Comparison of ENCODE assay signal across 2 cellular contexts in the genomic region with DNA sequence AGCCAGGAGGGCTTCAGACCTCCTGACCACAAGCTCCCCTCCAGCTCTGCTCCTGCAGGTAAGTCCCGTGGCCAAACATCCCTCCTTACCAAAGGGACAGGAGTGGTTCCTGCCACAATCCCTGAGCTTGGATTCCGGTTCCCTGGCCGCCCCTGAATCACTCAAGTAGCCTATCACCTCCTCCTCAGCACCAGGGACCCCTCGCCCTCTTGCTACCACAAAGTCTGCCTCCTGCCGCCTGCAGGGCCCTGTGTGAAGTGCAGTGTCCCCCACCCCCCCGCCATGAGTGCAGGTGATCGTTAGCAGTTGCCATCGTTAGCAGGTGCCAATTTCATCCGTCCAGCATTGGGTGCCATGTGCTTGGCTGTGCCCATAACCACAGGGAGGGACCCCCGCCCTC.
TF ChIP-seq lines count a peak whose summit lies in the region.

No MANE protein-coding gene starts in this region.

TF ChIP-seq in SK-N-SH, 30 proteins besides CTCF, POLR2A, EP300 and RAD21:
- TF ChIP-seq, protein P1, sequence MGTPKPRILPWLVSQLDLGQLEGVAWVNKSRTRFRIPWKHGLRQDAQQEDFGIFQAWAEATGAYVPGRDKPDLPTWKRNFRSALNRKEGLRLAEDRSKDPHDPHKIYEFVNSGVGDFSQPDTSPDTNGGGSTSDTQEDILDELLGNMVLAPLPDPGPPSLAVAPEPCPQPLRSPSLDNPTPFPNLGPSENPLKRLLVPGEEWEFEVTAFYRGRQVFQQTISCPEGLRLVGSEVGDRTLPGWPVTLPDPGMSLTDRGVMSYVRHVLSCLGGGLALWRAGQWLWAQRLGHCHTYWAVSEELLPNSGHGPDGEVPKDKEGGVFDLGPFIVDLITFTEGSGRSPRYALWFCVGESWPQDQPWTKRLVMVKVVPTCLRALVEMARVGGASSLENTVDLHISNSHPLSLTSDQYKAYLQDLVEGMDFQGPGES (IDR thresholded peaks at IDR 0.05; ENCODE audit: low read depth, low read length): no peak
- no peak for TF ChIP-seq FOSL2 (IDR thresholded peaks at IDR 0.05; ENCODE audit: borderline replicate concordance, low read depth)
- no peak for TF ChIP-seq SIN3A (IDR thresholded peaks at IDR 0.05; ENCODE audit: borderline replicate concordance, low read depth, low read length)
- TF ChIP-seq RCOR1 (IDR thresholded peaks at IDR 0.05; ENCODE audit: low read length): no peak
- TF ChIP-seq RXRA (IDR thresholded peaks at IDR 0.05; ENCODE audit: borderline replicate concordance, low read depth): no peak
- TF ChIP-seq, protein P2, sequence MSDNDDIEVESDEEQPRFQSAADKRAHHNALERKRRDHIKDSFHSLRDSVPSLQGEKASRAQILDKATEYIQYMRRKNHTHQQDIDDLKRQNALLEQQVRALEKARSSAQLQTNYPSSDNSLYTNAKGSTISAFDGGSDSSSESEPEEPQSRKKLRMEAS (IDR thresholded peaks at IDR 0.05; ENCODE audit: low read depth): no peak
- no peak for TF ChIP-seq TAF1 (IDR thresholded peaks at IDR 0.05; ENCODE audit: borderline replicate concordance, low read depth, low read length)
- no peak for TF ChIP-seq CHD2 (IDR thresholded peaks at IDR 0.05; ENCODE audit: low read length, partially characterized antibody)
- TF ChIP-seq NFIC (IDR thresholded peaks at IDR 0.05; ENCODE audit: borderline replicate concordance): no peak
- TF ChIP-seq, protein P3, sequence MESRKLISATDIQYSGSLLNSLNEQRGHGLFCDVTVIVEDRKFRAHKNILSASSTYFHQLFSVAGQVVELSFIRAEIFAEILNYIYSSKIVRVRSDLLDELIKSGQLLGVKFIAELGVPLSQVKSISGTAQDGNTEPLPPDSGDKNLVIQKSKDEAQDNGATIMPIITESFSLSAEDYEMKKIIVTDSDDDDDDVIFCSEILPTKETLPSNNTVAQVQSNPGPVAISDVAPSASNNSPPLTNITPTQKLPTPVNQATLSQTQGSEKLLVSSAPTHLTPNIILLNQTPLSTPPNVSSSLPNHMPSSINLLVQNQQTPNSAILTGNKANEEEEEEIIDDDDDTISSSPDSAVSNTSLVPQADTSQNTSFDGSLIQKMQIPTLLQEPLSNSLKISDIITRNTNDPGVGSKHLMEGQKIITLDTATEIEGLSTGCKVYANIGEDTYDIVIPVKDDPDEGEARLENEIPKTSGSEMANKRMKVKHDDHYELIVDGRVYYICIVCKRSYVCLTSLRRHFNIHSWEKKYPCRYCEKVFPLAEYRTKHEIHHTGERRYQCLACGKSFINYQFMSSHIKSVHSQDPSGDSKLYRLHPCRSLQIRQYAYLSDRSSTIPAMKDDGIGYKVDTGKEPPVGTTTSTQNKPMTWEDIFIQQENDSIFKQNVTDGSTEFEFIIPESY (IDR thresholded peaks at IDR 0.05; ENCODE audit: borderline replicate concordance, low read depth): no peak
- TF ChIP-seq GABPA (IDR thresholded peaks at IDR 0.05; ENCODE audit: low read depth): no peak
- TF ChIP-seq TCF12 (IDR thresholded peaks at IDR 0.05): no peak
- TF ChIP-seq JUND (IDR thresholded peaks at IDR 0.05): no peak
- TF ChIP-seq, protein P4, sequence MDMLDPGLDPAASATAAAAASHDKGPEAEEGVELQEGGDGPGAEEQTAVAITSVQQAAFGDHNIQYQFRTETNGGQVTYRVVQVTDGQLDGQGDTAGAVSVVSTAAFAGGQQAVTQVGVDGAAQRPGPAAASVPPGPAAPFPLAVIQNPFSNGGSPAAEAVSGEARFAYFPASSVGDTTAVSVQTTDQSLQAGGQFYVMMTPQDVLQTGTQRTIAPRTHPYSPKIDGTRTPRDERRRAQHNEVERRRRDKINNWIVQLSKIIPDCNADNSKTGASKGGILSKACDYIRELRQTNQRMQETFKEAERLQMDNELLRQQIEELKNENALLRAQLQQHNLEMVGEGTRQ (IDR thresholded peaks at IDR 0.05; ENCODE audit: borderline replicate concordance, low read depth, low read length): no peak
- TF ChIP-seq NRF1 (IDR thresholded peaks at IDR 0.05; ENCODE audit: low read depth, low read length): no peak
- no peak for TF ChIP-seq MXI1 (IDR thresholded peaks at IDR 0.05; ENCODE audit: low read depth, low read length)
- TF ChIP-seq GATA2 (CRISPR knock-in tag; IDR thresholded peaks at IDR 0.05): no peak
- TF ChIP-seq MEF2A (IDR thresholded peaks at IDR 0.05; ENCODE audit: borderline replicate concordance, low read depth): no peak
- no peak for TF ChIP-seq SMC3 (IDR thresholded peaks at IDR 0.05; ENCODE audit: low read depth, low read length)
- TF ChIP-seq, protein P5, sequence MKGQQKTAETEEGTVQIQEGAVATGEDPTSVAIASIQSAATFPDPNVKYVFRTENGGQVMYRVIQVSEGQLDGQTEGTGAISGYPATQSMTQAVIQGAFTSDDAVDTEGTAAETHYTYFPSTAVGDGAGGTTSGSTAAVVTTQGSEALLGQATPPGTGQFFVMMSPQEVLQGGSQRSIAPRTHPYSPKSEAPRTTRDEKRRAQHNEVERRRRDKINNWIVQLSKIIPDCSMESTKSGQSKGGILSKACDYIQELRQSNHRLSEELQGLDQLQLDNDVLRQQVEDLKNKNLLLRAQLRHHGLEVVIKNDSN (IDR thresholded peaks at IDR 0.05; ENCODE audit: borderline replicate concordance, low read depth): no peak

TF ChIP-seq in SK-N-SH treated with all-trans-retinoic acid at 6 μM for 48 hours, 23 proteins besides CTCF, POLR2A, EP300 and RAD21 (continued from another document):
- TF ChIP-seq, protein P6, sequence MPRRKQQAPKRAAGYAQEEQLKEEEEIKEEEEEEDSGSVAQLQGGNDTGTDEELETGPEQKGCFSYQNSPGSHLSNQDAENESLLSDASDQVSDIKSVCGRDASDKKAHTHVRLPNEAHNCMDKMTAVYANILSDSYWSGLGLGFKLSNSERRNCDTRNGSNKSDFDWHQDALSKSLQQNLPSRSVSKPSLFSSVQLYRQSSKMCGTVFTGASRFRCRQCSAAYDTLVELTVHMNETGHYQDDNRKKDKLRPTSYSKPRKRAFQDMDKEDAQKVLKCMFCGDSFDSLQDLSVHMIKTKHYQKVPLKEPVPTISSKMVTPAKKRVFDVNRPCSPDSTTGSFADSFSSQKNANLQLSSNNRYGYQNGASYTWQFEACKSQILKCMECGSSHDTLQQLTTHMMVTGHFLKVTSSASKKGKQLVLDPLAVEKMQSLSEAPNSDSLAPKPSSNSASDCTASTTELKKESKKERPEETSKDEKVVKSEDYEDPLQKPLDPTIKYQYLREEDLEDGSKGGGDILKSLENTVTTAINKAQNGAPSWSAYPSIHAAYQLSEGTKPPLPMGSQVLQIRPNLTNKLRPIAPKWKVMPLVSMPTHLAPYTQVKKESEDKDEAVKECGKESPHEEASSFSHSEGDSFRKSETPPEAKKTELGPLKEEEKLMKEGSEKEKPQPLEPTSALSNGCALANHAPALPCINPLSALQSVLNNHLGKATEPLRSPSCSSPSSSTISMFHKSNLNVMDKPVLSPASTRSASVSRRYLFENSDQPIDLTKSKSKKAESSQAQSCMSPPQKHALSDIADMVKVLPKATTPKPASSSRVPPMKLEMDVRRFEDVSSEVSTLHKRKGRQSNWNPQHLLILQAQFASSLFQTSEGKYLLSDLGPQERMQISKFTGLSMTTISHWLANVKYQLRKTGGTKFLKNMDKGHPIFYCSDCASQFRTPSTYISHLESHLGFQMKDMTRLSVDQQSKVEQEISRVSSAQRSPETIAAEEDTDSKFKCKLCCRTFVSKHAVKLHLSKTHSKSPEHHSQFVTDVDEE (CRISPR knock-in tag; IDR thresholded peaks at IDR 0.05): no peak
- TF ChIP-seq OSR1 (CRISPR knock-in tag; IDR thresholded peaks at IDR 0.05) (no peak), ZC3H10 (CRISPR knock-in tag; IDR thresholded peaks at IDR 0.05) (no peak), GLIS3 (CRISPR knock-in tag; IDR thresholded peaks at IDR 0.05) (no peak), TCF4 (CRISPR knock-in tag; IDR thresholded peaks at IDR 0.05; ENCODE audit: borderline replicate concordance) (no peak), ARNTL (CRISPR knock-in tag; IDR thresholded peaks at IDR 0.05; ENCODE audit: borderline replicate concordance, low read depth) (no peak), RARB (CRISPR knock-in tag; IDR thresholded peaks at IDR 0.05) (no peak), ZFP30 (CRISPR knock-in tag; IDR thresholded peaks at IDR 0.05) (no peak), ISL1 (CRISPR knock-in tag; IDR thresholded peaks at IDR 0.05) (no peak), TOX (CRISPR knock-in tag; IDR thresholded peaks at IDR 0.05; ENCODE audit: borderline replicate concordance) (no peak), PPARA (CRISPR knock-in tag; IDR thresholded peaks at IDR 0.05; ENCODE audit: borderline replicate concordance) (no peak), ZNF8 (CRISPR knock-in tag; IDR thresholded peaks at IDR 0.05) (no peak), SNAI2 (CRISPR knock-in tag; IDR thresholded peaks at IDR 0.05) (no peak)
- TF ChIP-seq, protein P7, sequence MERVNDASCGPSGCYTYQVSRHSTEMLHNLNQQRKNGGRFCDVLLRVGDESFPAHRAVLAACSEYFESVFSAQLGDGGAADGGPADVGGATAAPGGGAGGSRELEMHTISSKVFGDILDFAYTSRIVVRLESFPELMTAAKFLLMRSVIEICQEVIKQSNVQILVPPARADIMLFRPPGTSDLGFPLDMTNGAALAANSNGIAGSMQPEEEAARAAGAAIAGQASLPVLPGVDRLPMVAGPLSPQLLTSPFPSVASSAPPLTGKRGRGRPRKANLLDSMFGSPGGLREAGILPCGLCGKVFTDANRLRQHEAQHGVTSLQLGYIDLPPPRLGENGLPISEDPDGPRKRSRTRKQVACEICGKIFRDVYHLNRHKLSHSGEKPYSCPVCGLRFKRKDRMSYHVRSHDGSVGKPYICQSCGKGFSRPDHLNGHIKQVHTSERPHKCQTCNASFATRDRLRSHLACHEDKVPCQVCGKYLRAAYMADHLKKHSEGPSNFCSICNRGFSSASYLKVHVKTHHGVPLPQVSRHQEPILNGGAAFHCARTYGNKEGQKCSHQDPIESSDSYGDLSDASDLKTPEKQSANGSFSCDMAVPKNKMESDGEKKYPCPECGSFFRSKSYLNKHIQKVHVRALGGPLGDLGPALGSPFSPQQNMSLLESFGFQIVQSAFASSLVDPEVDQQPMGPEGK (CRISPR knock-in tag; IDR thresholded peaks at IDR 0.05; ENCODE audit: borderline replicate concordance): no peak
- TF ChIP-seq, protein P8, sequence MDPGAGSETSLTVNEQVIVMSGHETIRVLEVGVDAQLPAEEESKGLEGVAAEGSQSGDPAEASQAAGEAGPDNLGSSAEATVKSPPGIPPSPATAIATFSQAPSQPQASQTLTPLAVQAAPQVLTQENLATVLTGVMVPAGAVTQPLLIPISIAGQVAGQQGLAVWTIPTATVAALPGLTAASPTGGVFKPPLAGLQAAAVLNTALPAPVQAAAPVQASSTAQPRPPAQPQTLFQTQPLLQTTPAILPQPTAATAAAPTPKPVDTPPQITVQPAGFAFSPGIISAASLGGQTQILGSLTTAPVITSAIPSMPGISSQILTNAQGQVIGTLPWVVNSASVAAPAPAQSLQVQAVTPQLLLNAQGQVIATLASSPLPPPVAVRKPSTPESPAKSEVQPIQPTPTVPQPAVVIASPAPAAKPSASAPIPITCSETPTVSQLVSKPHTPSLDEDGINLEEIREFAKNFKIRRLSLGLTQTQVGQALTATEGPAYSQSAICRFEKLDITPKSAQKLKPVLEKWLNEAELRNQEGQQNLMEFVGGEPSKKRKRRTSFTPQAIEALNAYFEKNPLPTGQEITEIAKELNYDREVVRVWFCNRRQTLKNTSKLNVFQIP (CRISPR knock-in tag; IDR thresholded peaks at IDR 0.05; ENCODE audit: borderline replicate concordance, low read depth): no peak
- TF ChIP-seq, protein P9, sequence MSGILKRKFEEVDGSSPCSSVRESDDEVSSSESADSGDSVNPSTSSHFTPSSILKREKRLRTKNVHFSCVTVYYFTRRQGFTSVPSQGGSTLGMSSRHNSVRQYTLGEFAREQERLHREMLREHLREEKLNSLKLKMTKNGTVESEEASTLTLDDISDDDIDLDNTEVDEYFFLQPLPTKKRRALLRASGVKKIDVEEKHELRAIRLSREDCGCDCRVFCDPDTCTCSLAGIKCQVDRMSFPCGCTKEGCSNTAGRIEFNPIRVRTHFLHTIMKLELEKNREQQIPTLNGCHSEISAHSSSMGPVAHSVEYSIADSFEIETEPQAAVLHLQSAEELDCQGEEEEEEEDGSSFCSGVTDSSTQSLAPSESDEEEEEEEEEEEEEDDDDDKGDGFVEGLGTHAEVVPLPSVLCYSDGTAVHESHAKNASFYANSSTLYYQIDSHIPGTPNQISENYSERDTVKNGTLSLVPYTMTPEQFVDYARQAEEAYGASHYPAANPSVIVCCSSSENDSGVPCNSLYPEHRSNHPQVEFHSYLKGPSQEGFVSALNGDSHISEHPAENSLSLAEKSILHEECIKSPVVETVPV (CRISPR knock-in tag; IDR thresholded peaks at IDR 0.05): no peak
- TF ChIP-seq, protein P10, sequence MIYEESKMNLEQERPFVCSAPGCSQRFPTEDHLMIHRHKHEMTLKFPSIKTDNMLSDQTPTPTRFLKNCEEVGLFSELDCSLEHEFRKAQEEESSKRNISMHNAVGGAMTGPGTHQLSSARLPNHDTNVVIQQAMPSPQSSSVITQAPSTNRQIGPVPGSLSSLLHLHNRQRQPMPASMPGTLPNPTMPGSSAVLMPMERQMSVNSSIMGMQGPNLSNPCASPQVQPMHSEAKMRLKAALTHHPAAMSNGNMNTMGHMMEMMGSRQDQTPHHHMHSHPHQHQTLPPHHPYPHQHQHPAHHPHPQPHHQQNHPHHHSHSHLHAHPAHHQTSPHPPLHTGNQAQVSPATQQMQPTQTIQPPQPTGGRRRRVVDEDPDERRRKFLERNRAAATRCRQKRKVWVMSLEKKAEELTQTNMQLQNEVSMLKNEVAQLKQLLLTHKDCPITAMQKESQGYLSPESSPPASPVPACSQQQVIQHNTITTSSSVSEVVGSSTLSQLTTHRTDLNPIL (CRISPR knock-in tag; IDR thresholded peaks at IDR 0.05; ENCODE audit: low read depth): no peak
